31 cellular contexts compared by ENCODE assay signal in genomic region chr15:89524184-89524583, GRCh38. TPM values are rescaled to one million over a fixed set of nuclear protein-coding genes. Genes with fewer than 3 reads are reported as not detected.
DNase-seq lines count a peak whose midpoint lies in the region; ATAC-seq, FAIRE-seq and TF ChIP-seq lines count a peak whose summit lies in the region.
"Had no signal": no experiment of that assay in that cellular context is flagged by ENCODE, and none has a peak within 500 bp of the region (broad histone marks: within the 10 kb centered on the region; RNA-seq: fewer than 3 reads in every experiment).

No MANE protein-coding gene starts in this region.

- POLR2A ChIA-PET in GM12878 (lab: Charles Lee), result no interaction called here

- H3K27ac ChIP-seq in OCI-LY3 (ENCODE audit: low read length), result no peak overlapping the region
- no peak overlapping the region for H3K27ac ChIP-seq in GM12878 (ENCODE audit: control insufficient read depth, insufficient read depth)
- H3K27ac ChIP-seq in tibial artery, result no peak overlapping the region
- no peak overlapping the region for H3K27ac ChIP-seq in hepatocyte
- H3K27ac ChIP-seq: BLaER1 had no signal

- H3K4me1 ChIP-seq in OCI-LY3 (ENCODE audit: low read length) (peaks cover 21% of the 10 kb centered on the region), GM12878 (ENCODE audit: control insufficient read depth, insufficient read depth, low read length) (no peaks in the 10 kb centered on the region; the same call in none of the 2 replicates), tibial artery (no peaks in the 10 kb centered on the region), hepatocyte (ENCODE audit: insufficient read depth) (no peaks in the 10 kb centered on the region)
- H3K4me1 ChIP-seq: BE2C had no signal

- H3K9me3 ChIP-seq in OCI-LY3 (ENCODE audit: insufficient read depth, low read length) (no peaks in the 10 kb centered on the region), GM12878 (replicated peaks; ENCODE audit: control insufficient read depth, insufficient read depth, low read length) (no peaks in the 10 kb centered on the region; the same call in 2 of the 3 replicates), tibial artery (peaks cover 0 to 6% (median 0%) of the 10 kb centered on the region in 3 donors), hepatocyte (ENCODE audit: low read depth) (no peaks in the 10 kb centered on the region)
- H3K9me3 ChIP-seq: BE2C, BLaER1 had no signal

- H3K9me2 ChIP-seq in hepatocyte (replicated peaks; ENCODE audit: insufficient read depth), result no peaks in the 10 kb centered on the region

- H3K27me3 ChIP-seq in OCI-LY3 (ENCODE audit: low read depth, low read length), result no peaks in the 10 kb centered on the region
- no peaks in the 10 kb centered on the region for H3K27me3 ChIP-seq in GM12878 (replicated peaks in 1 of 2; ENCODE audit: control insufficient read depth in 2 of 2, insufficient read depth in 2 of 2, low read length in 1 of 2)
- peaks cover 0 to 3% of the 10 kb centered on the region in 2 donors for H3K27me3 ChIP-seq in tibial artery
- H3K27me3 ChIP-seq in hepatocyte, result no peaks in the 10 kb centered on the region
- H3K27me3 ChIP-seq: BE2C, BLaER1 had no signal

- RAD21 ChIA-PET in GM12878 (lab: Charles Lee; ENCODE audit: unreplicated experiment), result no interaction called here

- intact Hi-C loops in GM12878 (cut with micrococcal nuclease; ENCODE audit: unreplicated experiment) (no loop called here), tibial artery (cut with DNase I; ENCODE audit: low total_unique reads) (no loop called here)

- SMC1A ChIA-PET in GM12878 (lab: Charles Lee; ENCODE audit: uncharacterized antibody, unreplicated experiment), result interaction anchor here (1.7 kb wide), 1 partner anchor 26 kb away, joined by 4 read pairs; no protein-coding TSS in a partner anchor

- H4K20me1 ChIP-seq in OCI-LY3 (ENCODE audit: insufficient read depth, low read length), result no peaks in the 10 kb centered on the region
- H4K20me1 ChIP-seq in GM12878 (ENCODE audit: control insufficient read depth, insufficient read depth), result no peaks in the 10 kb centered on the region
- H4K20me1 ChIP-seq in hepatocyte (ENCODE audit: insufficient read depth, poor library complexity, severe bottlenecking), result no peaks in the 10 kb centered on the region
- H4K20me1 ChIP-seq: BLaER1 had no signal

- WGBS in GM12878 (ENCODE audit: insufficient coverage, insufficient replicate concordance, low lambda C conversion rate, missing lambda C conversion rate), result 0% methylated on average over 1 of the region's 1 CpG
- 68% methylated on average over 1 of the region's 1 CpG for WGBS in hepatocyte (ENCODE audit: low lambda C conversion rate, missing lambda C conversion rate)

- TF ChIP-seq CTCF in OCI-LY3 (IDR thresholded peaks at IDR 0.05; ENCODE audit: low read depth, low read length) (no peak), GM12878 (IDR thresholded peaks at IDR 0.05 in 2 of 3, conservative IDR thresholded peaks at IDR 0.05 in 1 of 3; ENCODE audit: control insufficient read depth in 2 of 3, extremely low read depth in 1 of 3, insufficient read depth in 1 of 3, low read depth in 3 of 3, low read length in 3 of 3) (no peak), tibial artery (IDR thresholded peaks at IDR 0.05) (no peak), hepatocyte (IDR thresholded peaks at IDR 0.05; ENCODE audit: poor library complexity) (no peak)

- FAIRE-seq in GM12878 (lab: Jason Lieb, UNC), result no peak
- FAIRE-seq: A204.1, G401.6, GM12892, GM18507, GM19239 had no signal

- in situ Hi-C loops in GM12878 (cut with MboI), result no loop called here

- no peak for TF ChIP-seq POLR2A in GM12878 (IDR thresholded peaks at IDR 0.05; ENCODE audit: low read depth, low read length)

- no peak for TF ChIP-seq RAD21 in GM12878 (IDR thresholded peaks at IDR 0.05; ENCODE audit: insufficient read depth, low read depth, low read length)

- no peak for TF ChIP-seq EP300 in GM12878 (IDR thresholded peaks at IDR 0.05; ENCODE audit: borderline replicate concordance in 1 of 2, control insufficient read depth in 1 of 2, low read depth in 2 of 2, low read length in 2 of 2)

- BruUV-seq in GM12878 (replicated peaks; lab: Mats Ljungman, UMichigan), result no TSS peak

- H3K36me3 ChIP-seq in OCI-LY3 (replicated peaks; ENCODE audit: low read depth, low read length) (no peaks in the 10 kb centered on the region), GM12878 (ENCODE audit: control insufficient read depth in 2 of 2, insufficient read depth in 2 of 2, low read length in 1 of 2) (no peaks in the 10 kb centered on the region), tibial artery (no peaks in the 10 kb centered on the region), hepatocyte (replicated peaks; ENCODE audit: insufficient read depth, low read depth) (no peaks in the 10 kb centered on the region)
- H3K36me3 ChIP-seq: BE2C, BLaER1 had no signal

- CTCF ChIA-PET in GM12878 (lab: Yijun Ruan, JAX), result interaction anchor here (1.3 to 2.0 kb wide), 2 partner anchors 31 to 165 kb away, joined by 4 to 8 read pairs; no protein-coding TSS in a partner anchor

- H3K9ac ChIP-seq in OCI-LY3 (ENCODE audit: low read length) (no peak overlapping the region), GM12878 (ENCODE audit: control insufficient read depth, insufficient read depth, low read length) (no peak overlapping the region)
- H3K9ac ChIP-seq: BLaER1 had no signal

- H2AFZ ChIP-seq in OCI-LY3 (ENCODE audit: low read depth, low read length), result no peak overlapping the region
- H2AFZ ChIP-seq in GM12878 (ENCODE audit: control insufficient read depth, low read depth, low read length), result no peak overlapping the region
- no peak overlapping the region for H2AFZ ChIP-seq in hepatocyte

- DNase-seq in NCI-H82 (lab: John Stamatoyannopoulos, UW) (peak; percentile 70), GM12878 (ENCODE audit: low read depth, low spot score) (no peak), tibial artery (no peak), NOMO-1 (lab: John Stamatoyannopoulos, UW; ENCODE audit: unreplicated experiment in 2 of 2) (no peak), hepatocyte (ENCODE audit: low spot score) (no peak), NCI-H1105 treated with DMSO at 0.1 percent for 48 hours (lab: John Stamatoyannopoulos, UW) (no peak)
- DNase-seq: 8988T; ACHN; BE2C; C1 segment of cervical spinal cord; CD4-positive, alpha-beta memory T cell; CD4-positive, CD25-positive, alpha-beta regulatory T cell; CD8-positive, alpha-beta memory T cell; COR-L47; DMS 273 treated with DMSO at 0.1 percent for 48 hours; DMS153; DMS53; DMS79; DND-41; GF-D8 had no signal

- peak overlapping the region; percentile 48 for H3K4me2 ChIP-seq in OCI-LY3 (ENCODE audit: low read length)
- no peak overlapping the region for H3K4me2 ChIP-seq in GM12878 (ENCODE audit: control insufficient read depth, insufficient read depth)
- no peak overlapping the region for H3K4me2 ChIP-seq in hepatocyte
- H3K4me2 ChIP-seq: BLaER1 had no signal

- H3K79me2 ChIP-seq in OCI-LY3 (ENCODE audit: low read length) (no peaks in the 10 kb centered on the region), GM12878 (ENCODE audit: control insufficient read depth, insufficient read depth, low read length) (no peaks in the 10 kb centered on the region), hepatocyte (no peaks in the 10 kb centered on the region)

- ATAC-seq in HG02870 (IDR thresholded peaks at IDR 0.05; ENCODE audit: unreplicated experiment), result peak; percentile 45
- ATAC-seq in GM12878, result peak; percentile 77

- H3K4me3 ChIP-seq in OCI-LY3 (ENCODE audit: low read length) (no peak overlapping the region), GM12878 (no peak overlapping the region), tibial artery (no peak overlapping the region), hepatocyte (no peak overlapping the region)
- H3K4me3 ChIP-seq: BLaER1 had no signal

RNA-seq across cellular contexts. Expression of gene RHCG, which starts 27.8 kb away (rescaled TPM):
- not detected in 2 replicates for total RNA-seq in GM12878 (2013; cell fraction: nucleolus; rRNA removed)
- total RNA-seq in GM12878 (2014; rRNA removed) (0.11 TPM in 1 of 2 replicates, not detected in the other), GM12878 (2014; rRNA removed; fragmentation: Illumina TruSeq; extraction: Trizol) (not detected in 2 replicates), GM12878 (2021) (not detected in 2 replicates), hepatocyte (1.1 and 3.1 TPM in 2 replicates)
- polyA plus RNA-seq in GM12878 (2011; ENCODE audit: low read depth), result not detected
- polyA plus RNA-seq in GM12878 (2011; rRNA removed) (0.05 TPM in 1 of 2 replicates, not detected in the other), GM12878 (2014; fragmentation: Illumina TruSeq; extraction: Trizol) (not detected in 2 replicates), GM12878 (2014; fragmentation: Nextera tagmentation; extraction: Ambion mirVana) (not detected), GM12878 (2014; rRNA removed) (not detected in 2 replicates), GM12878 (2016; fragmentation: Nextera tagmentation; extraction: Ambion mirVana) (not detected), hepatocyte (1.7 and 4.1 TPM in 2 replicates)
- 0.03 and 0.05 TPM in 2 replicates for polyA plus RNA-seq in GM12878 (2011; cell fraction: cytosol; rRNA removed)
- polyA plus RNA-seq in GM12878 (2011; cell fraction: nucleus; rRNA removed), result 0.06 TPM in 1 of 2 replicates, not detected in the other
- not detected in 2 replicates for polyA plus RNA-seq in GM12878 (2012)
- polyA minus RNA-seq in GM12878 (2011; rRNA and poly(A)+ RNA removed), result not detected in 2 replicates
- polyA minus RNA-seq in GM12878 (2011; cell fraction: cytosol; rRNA and poly(A)+ RNA removed), result not detected in 2 replicates
- not detected in 2 replicates for polyA minus RNA-seq in GM12878 (2011; cell fraction: nucleus; rRNA and poly(A)+ RNA removed)
- total RNA-seq: CD4-positive, alpha-beta memory T cell; CD4-positive, CD25-positive, alpha-beta regulatory T cell; CD8-positive, alpha-beta memory T cell; Daoy had no signal
- polyA plus RNA-seq: AG04450; CD14-positive monocyte; CD4-positive, alpha-beta memory T cell; CD4-positive, CD25-positive, alpha-beta regulatory T cell; CD8-positive, alpha-beta memory T cell had no signal

RNA-seq across cellular contexts. Expression of gene TICRR, which starts 51.1 kb away (rescaled TPM):
- 33.5 and 38.8 TPM in 2 replicates for total RNA-seq in GM12878 (2013; cell fraction: nucleolus; rRNA removed)
- total RNA-seq in GM12878 (2014; rRNA removed) (11.4 and 12.6 TPM in 2 replicates), GM12878 (2014; rRNA removed; fragmentation: Illumina TruSeq; extraction: Trizol) (10.6 and 11.0 TPM in 2 replicates), GM12878 (2021) (18.8 and 21.5 TPM in 2 replicates), hepatocyte (1.3 and 2.3 TPM in 2 replicates)
- 4.3 TPM for polyA plus RNA-seq in GM12878 (2011; ENCODE audit: low read depth)
- polyA plus RNA-seq in GM12878 (2011; rRNA removed) (9.4 and 11.9 TPM in 2 replicates), GM12878 (2014; fragmentation: Illumina TruSeq; extraction: Trizol) (14.8 and 16.8 TPM in 2 replicates), GM12878 (2014; fragmentation: Nextera tagmentation; extraction: Ambion mirVana) (1 to 10 TPM in 1 of 2 experiments, under 1 TPM in 1; 0.58 to 1.1 TPM), GM12878 (2014; rRNA removed) (14.0 and 14.8 TPM in 2 replicates), GM12878 (2016; fragmentation: Nextera tagmentation; extraction: Ambion mirVana) (10 to 100 TPM in 1 of 2 experiments, 1 to 10 TPM in 1; 9.3 to 10.3 TPM), hepatocyte (0.47 and 0.91 TPM in 2 replicates)
- polyA plus RNA-seq in GM12878 (2011; cell fraction: cytosol; rRNA removed), result 12.5 and 14.2 TPM in 2 replicates
- polyA plus RNA-seq in GM12878 (2011; cell fraction: nucleus; rRNA removed), result 54.9 and 56.3 TPM in 2 replicates
- 4.6 and 7.7 TPM in 2 replicates for polyA plus RNA-seq in GM12878 (2012)
- 19.4 and 24.5 TPM in 2 replicates for polyA minus RNA-seq in GM12878 (2011; rRNA and poly(A)+ RNA removed)
- polyA minus RNA-seq in GM12878 (2011; cell fraction: cytosol; rRNA and poly(A)+ RNA removed), result 7.8 and 10.1 TPM in 2 replicates
- polyA minus RNA-seq in GM12878 (2011; cell fraction: nucleus; rRNA and poly(A)+ RNA removed), result 23.3 and 38.0 TPM in 2 replicates
- polyA plus RNA-seq: CD14-positive monocyte; CD8-positive, alpha-beta memory T cell had no signal
